16 cellular contexts compared by ENCODE assay signal in the genomic region with DNA sequence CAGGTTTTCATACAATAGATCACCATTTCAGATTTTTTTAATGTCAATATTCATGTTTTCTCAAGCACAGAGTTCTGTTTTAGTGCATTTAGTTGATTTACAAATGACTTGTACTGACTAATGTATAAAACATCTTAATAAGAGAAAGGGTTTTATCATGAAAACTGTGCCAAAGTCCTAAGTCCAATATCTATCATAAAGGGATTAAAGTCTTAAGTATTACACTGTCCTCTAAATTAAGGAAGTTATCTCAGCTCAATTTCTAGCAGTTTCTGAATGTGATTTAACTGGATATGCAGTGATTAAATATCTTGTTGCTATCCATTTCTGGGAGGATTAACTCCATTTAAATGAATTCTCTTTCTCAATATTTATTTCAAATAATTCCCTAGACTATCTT.
DNase-seq lines count a peak whose midpoint lies in the region; ATAC-seq, FAIRE-seq and TF ChIP-seq lines count a peak whose summit lies in the region.
"Had no signal": no experiment of that assay in that cellular context is flagged by ENCODE, and none has a peak within 500 bp of the region (broad histone marks: within the 10 kb centered on the region; RNA-seq: fewer than 3 reads in every experiment).

No MANE protein-coding gene starts in this region.

- CTCF ChIA-PET in mammary epithelial cell (lab: Charles Lee; ENCODE audit: low non-redundant PET): no interaction called here

- H3K4me2 ChIP-seq in mammary epithelial cell (ENCODE audit: insufficient read depth, low read depth, low read length): no peak overlapping the region
- H3K4me2 ChIP-seq: A549, BLaER1 had no signal

- intact Hi-C loops in mammary epithelial cell (cut with micrococcal nuclease) (no loop called here), breast epithelium (cut with DNase I; ENCODE audit: low total_unique reads) (no loop called here), left colon (cut with DNase I, micrococcal nuclease) (no loop called here)

- TSS peak; percentile 92 for BruUV-seq in mammary epithelial cell (replicated peaks; lab: Mats Ljungman, UMichigan)

- dilution Hi-C loops in mammary epithelial cell (cut with HindIII; ENCODE audit: low sequenced_read_pairs): no loop called here

- no peak for TF ChIP-seq CTCF in mammary epithelial cell (conservative IDR thresholded peaks at IDR 0.05 in 1 of 2, IDR thresholded peaks at IDR 0.05 in 1 of 2; ENCODE audit: extremely low read depth in 1 of 2, insufficient read depth in 1 of 2, low read depth in 1 of 2, low read length in 2 of 2)
- no peak for TF ChIP-seq CTCF in breast epithelium (IDR thresholded peaks at IDR 0.05)

- in situ Hi-C loops in mammary epithelial cell (cut with MboI; ENCODE audit: low sequenced_read_pairs in 2 of 2): no loop called here

- H3K9me3 ChIP-seq in mammary epithelial cell (replicated peaks; ENCODE audit: insufficient read depth, low read length) (peaks cover 12% of the 10 kb centered on the region), breast epithelium (no peaks in the 10 kb centered on the region), small intestine (ENCODE audit: control insufficient read depth, low read depth) (no peaks in the 10 kb centered on the region)
- H3K9me3 ChIP-seq: BLaER1 had no signal

- H3K36me3 ChIP-seq in mammary epithelial cell (ENCODE audit: insufficient read depth, low read length): no peaks in the 10 kb centered on the region
- no peaks in the 10 kb centered on the region for H3K36me3 ChIP-seq in breast epithelium
- H3K36me3 ChIP-seq in small intestine (ENCODE audit: control insufficient read depth in 2 of 2, insufficient read depth in 2 of 2, low read length in 2 of 2): no peaks in the 10 kb centered on the region
- H3K36me3 ChIP-seq: BLaER1 had no signal

- H3K79me2 ChIP-seq in mammary epithelial cell (ENCODE audit: insufficient read depth, low read length): no peaks in the 10 kb centered on the region

- H3K27ac ChIP-seq in mammary epithelial cell (ENCODE audit: insufficient read depth, low read depth, low read length) (no peak overlapping the region), breast epithelium (no peak overlapping the region), small intestine (ENCODE audit: low read depth in 1 of 2, low read length in 1 of 2) (no peak overlapping the region)
- H3K27ac ChIP-seq: 22Rv1, A549, BLaER1 had no signal

- no peak for DNase-seq in mammary epithelial cell
- DNase-seq in breast epithelium (ENCODE audit: low spot score in 2 of 2): no peak
- no peak for DNase-seq in left colon
- peak; percentile 11 for DNase-seq in small intestine
- DNase-seq in NCI-H1092 treated with DMSO at 0.1 percent for 48 hours (lab: John Stamatoyannopoulos, UW): no peak
- DNase-seq in NCI-H128 (lab: John Stamatoyannopoulos, UW; ENCODE audit: unreplicated experiment): no peak
- no peak for DNase-seq in NK-92 treated with Interleukin-12 subunit alpha and Interleukin-12 subunit beta, amount 100 ng/mL, for 24 hours (lab: John Stamatoyannopoulos, UW)
- DNase-seq: CD4-positive, alpha-beta memory T cell; DMS79 treated with DMSO at 0.1 percent for 48 hours; GF-D8; GOT3; H9 had no signal

- TF ChIP-seq POLR2A in breast epithelium (IDR thresholded peaks at IDR 0.05): no peak

- FAIRE-seq in small intestine (lab: Jason Lieb, UNC): no peak
- FAIRE-seq: A549, HepG2 had no signal

- no peaks in the 10 kb centered on the region for H3K27me3 ChIP-seq in mammary epithelial cell (ENCODE audit: insufficient read depth, low read length)
- H3K27me3 ChIP-seq in breast epithelium: no peaks in the 10 kb centered on the region
- no peaks in the 10 kb centered on the region for H3K27me3 ChIP-seq in small intestine (ENCODE audit: control insufficient read depth in 2 of 2, insufficient read depth in 2 of 2, low read length in 2 of 2)
- H3K27me3 ChIP-seq: BLaER1 had no signal

- no peaks in the 10 kb centered on the region for H4K20me1 ChIP-seq in mammary epithelial cell (ENCODE audit: insufficient read depth, low read length)
- H4K20me1 ChIP-seq: BLaER1 had no signal

- ATAC-seq in left colon: peak; percentile 77
- ATAC-seq: A549, HepG2 had no signal

- H3K4me3 ChIP-seq in mammary epithelial cell (replicated peaks in 1 of 3; ENCODE audit: insufficient read depth in 1 of 3, low read depth in 2 of 3, low read length in 3 of 3) (no peak overlapping the region), breast epithelium (no peak overlapping the region), small intestine (ENCODE audit: low read depth in 1 of 2, low read length in 2 of 2) (no peak overlapping the region)
- H3K4me3 ChIP-seq: A549, BLaER1 had no signal

- no peak overlapping the region for H2AFZ ChIP-seq in mammary epithelial cell (ENCODE audit: low read depth, low read length)

- no peak overlapping the region for H3K9ac ChIP-seq in mammary epithelial cell (ENCODE audit: insufficient read depth, low read length)
- H3K9ac ChIP-seq: BLaER1 had no signal

- H3K4me1 ChIP-seq in mammary epithelial cell (ENCODE audit: insufficient read depth, low read length) (no peaks in the 10 kb centered on the region), breast epithelium (no peaks in the 10 kb centered on the region), small intestine (ENCODE audit: control insufficient read depth in 2 of 2, insufficient read depth in 1 of 2, low read depth in 1 of 2, low read length in 1 of 2) (no peaks in the 10 kb centered on the region)
- H3K4me1 ChIP-seq: A549, BLaER1 had no signal
